Comparison of ENCODE assay signal across 10 cellular contexts in genomic region chr13:44373247-44373600, GRCh38. TPM values are rescaled to one million over a fixed set of nuclear protein-coding genes. Genes with fewer than 3 reads are reported as not detected.
DNase-seq lines count a peak whose midpoint lies in the region; ATAC-seq and TF ChIP-seq lines count a peak whose summit lies in the region.
"Had no signal": no experiment of that assay in that cellular context is flagged by ENCODE, and none has a peak within 500 bp of the region (broad histone marks: within the 10 kb centered on the region; RNA-seq: fewer than 3 reads in every experiment).

No MANE protein-coding gene starts in this region.

- no peaks in the 10 kb centered on the region for H3K9me2 ChIP-seq in Karpas-422 (replicated peaks; ENCODE audit: insufficient read depth, low read length)

- H3K4ac ChIP-seq in neuronal stem cell (ENCODE audit: low read length) = peak overlapping the region; percentile 57

- H3K4me2 ChIP-seq in neuronal stem cell (ENCODE audit: insufficient read depth, low read length, poor library complexity, severe bottlenecking) = peak overlapping the region; percentile 82
- H3K4me2 ChIP-seq in Karpas-422 (ENCODE audit: low read depth, low read length, poor library complexity, severe bottlenecking) = no peak overlapping the region

- CTCF ChIA-PET in CD8-positive, alpha-beta T cell (lab: Charles Lee) = no interaction called here

- intact Hi-C loops in vagina (cut with DNase I) = no loop called here
- intact Hi-C loops in CD8-positive, alpha-beta T cell (cut with DNase I, micrococcal nuclease) = no loop called here

- no peak for TF ChIP-seq POLR2A in vagina (IDR thresholded peaks at IDR 0.05)

- H2AFZ ChIP-seq in neuronal stem cell (ENCODE audit: low read length) (peak overlapping the region; percentile 29), Karpas-422 (ENCODE audit: low read length) (no peak overlapping the region)

- no peak overlapping the region for H2BK120ac ChIP-seq in neuronal stem cell (ENCODE audit: low read depth, low read length)

- peak overlapping the region; percentile 97 for H3K23ac ChIP-seq in neuronal stem cell (ENCODE audit: low read depth, low read length, poor library complexity)

- peak overlapping the region; percentile 96 for H4K91ac ChIP-seq in neuronal stem cell (ENCODE audit: low read depth, low read length, poor library complexity)

- no peaks in the 10 kb centered on the region for H3K79me2 ChIP-seq in Karpas-422 (ENCODE audit: low read length)

- H3K36me3 Mint-ChIP-seq in activated naive CD8-positive, alpha-beta T cell = peaks cover 4% of the 10 kb centered on the region
- no peaks in the 10 kb centered on the region for H3K36me3 Mint-ChIP-seq in activated naive CD8-positive, alpha-beta T cell treated with anti-CD3 and anti-CD28 coated beads for 36 hours
- no peaks in the 10 kb centered on the region for H3K36me3 Mint-ChIP-seq in glutamatergic neuron (ENCODE audit: unreplicated experiment)
- H3K36me3 Mint-ChIP-seq in CD8-positive, alpha-beta T cell = no peaks in the 10 kb centered on the region

- peaks cover 2% of the 10 kb centered on the region for H3K79me1 ChIP-seq in neuronal stem cell (ENCODE audit: low read depth, low read length)

- POLR2A ChIA-PET in CD8-positive, alpha-beta T cell (lab: Charles Lee) = no interaction called here

- peaks cover 3% of the 10 kb centered on the region for H3K4me1 Mint-ChIP-seq in activated naive CD8-positive, alpha-beta T cell (ENCODE audit: low read depth)
- H3K4me1 Mint-ChIP-seq in activated naive CD8-positive, alpha-beta T cell treated with anti-CD3 and anti-CD28 coated beads for 36 hours = peaks cover 7% of the 10 kb centered on the region
- H3K4me1 Mint-ChIP-seq in glutamatergic neuron (ENCODE audit: low read depth, unreplicated experiment) = peaks cover 6% of the 10 kb centered on the region
- H3K4me1 Mint-ChIP-seq in CD8-positive, alpha-beta T cell (ENCODE audit: low read depth) = peaks cover 4% of the 10 kb centered on the region

- H3K18ac ChIP-seq in neuronal stem cell (ENCODE audit: low read length) = peak overlapping the region; percentile 98

- peak overlapping the region; percentile 86 for H3K14ac ChIP-seq in neuronal stem cell (ENCODE audit: low read length)

- H3K27me3 ChIP-seq in neuronal stem cell (ENCODE audit: control insufficient read depth in 3 of 3, insufficient read depth in 3 of 3, low read depth in 1 of 3, low read length in 3 of 3) (peaks cover 0 to 3% (median 0%) of the 10 kb centered on the region in 3 experiments), vagina (no peaks in the 10 kb centered on the region), Karpas-422 (ENCODE audit: low read length) (no peaks in the 10 kb centered on the region)
- H3K27me3 ChIP-seq in CD8-positive, alpha-beta T cell (ENCODE audit: insufficient read depth, low read length) = no peaks in the 10 kb centered on the region

- peak overlapping the region; percentile 87 for H2AK5ac ChIP-seq in neuronal stem cell (ENCODE audit: low read depth, low read length)

- peak overlapping the region in 1 of 2 donors; percentile 84 for H3K4me3 ChIP-seq in neuronal stem cell (ENCODE audit: low read length in 2 of 2)
- peak overlapping the region; percentile 59 to 65 for H3K4me3 ChIP-seq in vagina
- no peak overlapping the region for H3K4me3 ChIP-seq in Karpas-422 (ENCODE audit: low read length)
- no peak overlapping the region for H3K4me3 ChIP-seq in CD8-positive, alpha-beta T cell (ENCODE audit: low read depth, low read length)
- H3K4me3 ChIP-seq: GM12878 had no signal

- H3K4me1 ChIP-seq in neuronal stem cell (ENCODE audit: control insufficient read depth in 2 of 2, insufficient read depth in 1 of 2, low read depth in 1 of 2, low read length in 2 of 2) = peaks cover 0 to 6% of the 10 kb centered on the region in 2 donors
- H3K4me1 ChIP-seq in vagina = peaks cover 16% of the 10 kb centered on the region
- H3K4me1 ChIP-seq in Karpas-422 (ENCODE audit: low read length) = no peaks in the 10 kb centered on the region
- no peaks in the 10 kb centered on the region for H3K4me1 ChIP-seq in CD8-positive, alpha-beta T cell (ENCODE audit: insufficient read depth, low read length)

- H3K9ac ChIP-seq in neuronal stem cell (ENCODE audit: low read depth, low read length, poor library complexity) (peak overlapping the region; percentile 96), Karpas-422 (ENCODE audit: low read length) (no peak overlapping the region)

- no peak overlapping the region for H3K27ac Mint-ChIP-seq in activated naive CD8-positive, alpha-beta T cell
- no peak overlapping the region for H3K27ac Mint-ChIP-seq in activated naive CD8-positive, alpha-beta T cell treated with anti-CD3 and anti-CD28 coated beads for 36 hours
- H3K27ac Mint-ChIP-seq in glutamatergic neuron (ENCODE audit: unreplicated experiment) = peak overlapping the region; percentile 68
- no peak overlapping the region for H3K27ac Mint-ChIP-seq in CD8-positive, alpha-beta T cell

- H3K9me3 ChIP-seq in neuronal stem cell (replicated peaks in 1 of 2; ENCODE audit: control insufficient read depth in 2 of 2, insufficient read depth in 1 of 2, low read depth in 1 of 2, low read length in 2 of 2) (peaks cover 0 to 5% of the 10 kb centered on the region in 2 donors), vagina (no peaks in the 10 kb centered on the region), Karpas-422 (ENCODE audit: low read length) (no peaks in the 10 kb centered on the region)
- no peaks in the 10 kb centered on the region for H3K9me3 ChIP-seq in CD8-positive, alpha-beta T cell (ENCODE audit: low read length)

- WGBS in neuronal stem cell (ENCODE audit: extremely low coverage in 2 of 2, insufficient read length in 2 of 2, insufficient replicate concordance in 1 of 2), 2 donors = no CpG with 5 or more reads among the region's 29 CpGs

- H3K27ac ChIP-seq in neuronal stem cell (replicated peaks; ENCODE audit: low read length) = no peak overlapping the region
- peak overlapping the region; percentile 74 for H3K27ac ChIP-seq in vagina
- H3K27ac ChIP-seq in Karpas-422 (ENCODE audit: low read length) = no peak overlapping the region
- no peak overlapping the region for H3K27ac ChIP-seq in CD8-positive, alpha-beta T cell (ENCODE audit: low read depth, low read length)

- no peaks in the 10 kb centered on the region for H4K20me1 ChIP-seq in Karpas-422 (ENCODE audit: insufficient read depth, low read depth, low read length)

- peak overlapping the region; percentile 43 for H3K4me3 Mint-ChIP-seq in activated naive CD8-positive, alpha-beta T cell
- no peak overlapping the region for H3K4me3 Mint-ChIP-seq in activated naive CD8-positive, alpha-beta T cell treated with anti-CD3 and anti-CD28 coated beads for 36 hours
- peak overlapping the region; percentile 89 for H3K4me3 Mint-ChIP-seq in glutamatergic neuron (ENCODE audit: unreplicated experiment)
- H3K4me3 Mint-ChIP-seq in CD8-positive, alpha-beta T cell = no peak overlapping the region

- H3K36me3 ChIP-seq in neuronal stem cell (replicated peaks in 1 of 2; ENCODE audit: control insufficient read depth in 2 of 2, insufficient read depth in 2 of 2, low read length in 2 of 2) = no peaks in the 10 kb centered on the region
- no peaks in the 10 kb centered on the region for H3K36me3 ChIP-seq in vagina
- H3K36me3 ChIP-seq in Karpas-422 (ENCODE audit: insufficient read depth, low read length) = no peaks in the 10 kb centered on the region
- no peaks in the 10 kb centered on the region for H3K36me3 ChIP-seq in CD8-positive, alpha-beta T cell (ENCODE audit: insufficient read depth, low read length)

- H2BK5ac ChIP-seq in neuronal stem cell (ENCODE audit: low read length) = peak overlapping the region; percentile 30

- H3K9me3 Mint-ChIP-seq in activated naive CD8-positive, alpha-beta T cell (ENCODE audit: low read depth) = no peaks in the 10 kb centered on the region
- no peaks in the 10 kb centered on the region for H3K9me3 Mint-ChIP-seq in activated naive CD8-positive, alpha-beta T cell treated with anti-CD3 and anti-CD28 coated beads for 36 hours
- H3K9me3 Mint-ChIP-seq in glutamatergic neuron (ENCODE audit: unreplicated experiment) = peaks cover 5% of the 10 kb centered on the region
- H3K9me3 Mint-ChIP-seq in CD8-positive, alpha-beta T cell = no peaks in the 10 kb centered on the region

- peak overlapping the region; percentile 18 for H2BK15ac ChIP-seq in neuronal stem cell (ENCODE audit: low read length)

- ATAC-seq in CD8-positive, alpha-beta T cell = no peak
- ATAC-seq: GM12878 had no signal

- peaks cover 14% of the 10 kb centered on the region for H3K27me3 Mint-ChIP-seq in activated naive CD8-positive, alpha-beta T cell
- H3K27me3 Mint-ChIP-seq in activated naive CD8-positive, alpha-beta T cell treated with anti-CD3 and anti-CD28 coated beads for 36 hours = peaks cover 30% of the 10 kb centered on the region
- H3K27me3 Mint-ChIP-seq in glutamatergic neuron (ENCODE audit: unreplicated experiment) = peaks cover 6% of the 10 kb centered on the region
- peaks cover 22% of the 10 kb centered on the region for H3K27me3 Mint-ChIP-seq in CD8-positive, alpha-beta T cell (ENCODE audit: low read depth)

- DNase-seq in activated naive CD8-positive, alpha-beta T cell treated with anti-CD3 and anti-CD28 coated beads for 36 hours = no peak
- DNase-seq in glutamatergic neuron (no peak), neuronal stem cell (ENCODE audit: low spot score) (no peak), vagina (ENCODE audit: extremely low spot score in 2 of 2) (no peak), Karpas-422 (no peak), NCI-H2107 treated with DMSO at 0.1 percent for 48 hours (lab: John Stamatoyannopoulos, UW; ENCODE audit: unreplicated experiment) (no peak)
- DNase-seq in CD8-positive, alpha-beta T cell = no peak
- DNase-seq: SHP77 treated with DMSO at 0.1 percent for 48 hours had no signal

- no peak overlapping the region for H4K8ac ChIP-seq in neuronal stem cell (ENCODE audit: low read depth, low read length)

- no peak for TF ChIP-seq CTCF in glutamatergic neuron (IDR thresholded peaks at IDR 0.05; ENCODE audit: partially characterized antibody, unreplicated experiment)
- TF ChIP-seq CTCF in vagina (IDR thresholded peaks at IDR 0.05) = no peak
- TF ChIP-seq CTCF in CD8-positive, alpha-beta T cell (IDR thresholded peaks at IDR 0.05) = no peak

- H2BK12ac ChIP-seq in neuronal stem cell (ENCODE audit: low read length) = no peak overlapping the region

RNA-seq across cellular contexts. Expression of gene SERP2, which starts 0.4 kb away (rescaled TPM):
- 1 to 10 TPM; 3.1 TPM for total RNA-seq in activated naive CD8-positive, alpha-beta T cell treated with anti-CD3 and anti-CD28 coated beads for 36 hours
- 22.3 TPM for total RNA-seq in glutamatergic neuron (ENCODE audit: unreplicated experiment)
- 5.6 TPM for polyA plus RNA-seq in neuronal stem cell (2013, experiment 1 of 2)
- polyA plus RNA-seq in neuronal stem cell (2013, experiment 2 of 2) = 5.1 TPM
- 13.8 TPM for total RNA-seq in vagina
- not detected in 2 replicates for total RNA-seq in Karpas-422 (2014; rRNA removed; shearing (Covaris generic); ENCODE audit: low replicate concordance)
- total RNA-seq in CD8-positive, alpha-beta T cell = not detected
- total RNA-seq: GM12878 had no signal
- polyA plus RNA-seq: GM12878 had no signal

Comparison
In these comparisons a context has a peak if more than half of its experiments do, and no peak if none do; other contexts are left out.
1. H3K4me3 Mint-ChIP-seq: peak in activated naive CD8-positive, alpha-beta T cell (single experiment) and glutamatergic neuron (single experiment); none in activated naive CD8-positive, alpha-beta T cell treated with anti-CD3 and anti-CD28 coated beads for 36 hours (single experiment) and CD8-positive, alpha-beta T cell (single experiment).
2. H3K4me3 ChIP-seq: peak in vagina (2 of 2); none in Karpas-422 (single experiment) and CD8-positive, alpha-beta T cell (single experiment).